Comparison of ENCODE assay signal across 8 cellular contexts in genomic region chr2:156332452-156333273, GRCh38. TPM values are rescaled to one million over a fixed set of nuclear protein-coding genes. Genes with fewer than 3 reads are reported as not detected.
DNase-seq lines count a peak whose midpoint lies in the region; ATAC-seq and TF ChIP-seq lines count a peak whose summit lies in the region.

NR4A2 (minus strand) TSS chr2:156332721; CDS start chr2:156330186, 2,535 bp downstream.

- CTCF ChIA-PET in AG04450 (lab: Charles Lee), result interaction anchor here (0.7 to 7.7 kb wide), 4 partner anchors 8 to 256 kb away, joined by 3 to 159 read pairs (median 4); no protein-coding TSS in a partner anchor

- peak; percentile 77 for ATAC-seq in GM18909 (IDR thresholded peaks at IDR 0.05; ENCODE audit: poor library complexity, unreplicated experiment)
- ATAC-seq in HG03159 (IDR thresholded peaks at IDR 0.05; ENCODE audit: unreplicated experiment), result peak; percentile 67

- no peak for TF ChIP-seq CTCF in AG04450 (IDR thresholded peaks at IDR 0.05; ENCODE audit: low read depth, low read length)

- H3K27me3 ChIP-seq in AG04450 (ENCODE audit: control insufficient read depth, insufficient read depth, low read length), result peaks cover 4% of the 10 kb centered on the region

- H3K4me3 ChIP-seq in AG04450 (ENCODE audit: low read depth, low read length), result peak within 1 kb of the TSS; percentile 79

- POLR2A ChIA-PET in AG04450 (lab: Yijun Ruan, JAX), result no interaction called here

- no peak for DNase-seq in AG04450 (ENCODE audit: low read depth, low spot score)
- DNase-seq in NCI-H460 (ENCODE audit: extremely low read depth, low read depth), result peak; percentile 88
- DNase-seq in activated CD4-positive, alpha-beta T cell treated with anti-CD3 and anti-CD28 coated beads for 24 hours (ENCODE audit: low read depth in 2 of 2), result peak; percentile 74 to 76
- DNase-seq in cerebellum (ENCODE audit: low spot score), result peak; percentile 93
- DNase-seq in kidney tubule cell (ENCODE audit: low spot score), result peak; percentile 88
- DNase-seq in stimulated activated CD4-positive, alpha-beta T cell treated with anti-CD3 and anti-CD28 coated beads, Interleukin-1b, Interleukin-23, amount 100 ng/mL, for 24 hours (ENCODE audit: low read depth in 4 of 4, low spot score in 1 of 4), result peak in 3 of 4 experiments; percentile 60 to 83 (median 80)

- H3K27ac ChIP-seq in AG04450 (ENCODE audit: low read depth, low read length), result peak within 1 kb of the TSS; percentile 99

- H3K9me3 ChIP-seq in AG04450 (ENCODE audit: control insufficient read depth, insufficient read depth, low read length), result peaks cover 6% of the 10 kb centered on the region; the same call in 1 of the 2 replicates

RNA-seq across cellular contexts. Expression of gene NR4A2, which starts in this region (rescaled TPM):
- polyA plus RNA-seq in AG04450 (2011; rRNA removed), result 0.93 and 1.0 TPM in 2 replicates
- 3.3 and 4.1 TPM in 2 replicates for polyA minus RNA-seq in AG04450 (2011; rRNA and poly(A)+ RNA removed)
- 4.8 and 5.7 TPM in 2 replicates for total RNA-seq in NCI-H460 (2014; rRNA removed; shearing (Covaris generic))
- 7.2 and 9.4 TPM in 2 replicates for polyA plus RNA-seq in NCI-H460 (2014; cell fraction: nucleus; rRNA removed)
- 0.45 TPM for total RNA-seq in cerebellum

Comparison
In these comparisons a context has a peak if more than half of its experiments do, and no peak if none do; other contexts are left out.
1. Peak in DNase-seq in cerebellum; RNA of the gene not detected or under 1 TPM.